20 cellular contexts compared by ENCODE assay signal in genomic region chr10:1406172-1406975, GRCh38.
"Had no signal": no experiment of that assay in that cellular context is flagged by ENCODE, and none has a peak within 500 bp of the region (broad histone marks: within the 10 kb centered on the region; RNA-seq: fewer than 3 reads in every experiment).

No MANE protein-coding gene starts in this region.

- H3K4me3 Mint-ChIP-seq: activated B cell treated with CpG ODN at 0.5 μM for 24 hours; activated T-helper 1 cell treated with anti-CD3 and anti-CD28 coated beads, Interleukin-12 subunit alpha, Interleukin-12 subunit beta, Interleukin-2, Interleukin-4 antibody, amounts not matched to agents 30 ng/mL and 10 ng/mL and 1 ng/mL, durations not matched to agents 14 hours and 24 hours and 36 hours; brain; nephron; stimulated activated naive B cell treated with anti-CD40 and anti-IgM and Interleukin-4, amounts not matched to agents 10 μg/mL and 1 μg/mL and 100 μg/mL, for 72 hours; T-helper 1 cell treated with Interleukin-12 subunit alpha and Interleukin-12 subunit beta and Interleukin-4 antibody, amounts not matched to agents 30 μg/mL and 1 μg/mL, for 36 hours; type B pancreatic cell had no signal

- H3K4me3 ChIP-seq: heart left ventricle, left ventricle myocardium inferior, testis had no signal

- H3K36me3 ChIP-seq: heart left ventricle, left ventricle myocardium inferior had no signal

- ATAC-seq: activated naive CD4-positive, alpha-beta T cell treated with anti-CD3 and anti-CD28 coated beads, Interleukin-2, amount 50 U/mL, for 72 hours; heart left ventricle; sciatic nerve; stimulated activated naive B cell treated with anti-CD40 and anti-IgM and Interleukin-4, amounts not matched to agents 10 μg/mL and 1 μg/mL and 100 μg/mL, for 72 hours had no signal

- H3K27ac Mint-ChIP-seq: activated B cell treated with CpG ODN at 0.5 μM for 24 hours; activated naive CD4-positive, alpha-beta T cell treated with anti-CD3 and anti-CD28 coated beads, Interleukin-2, amount 50 U/mL, for 72 hours; activated T-helper 1 cell treated with anti-CD3 and anti-CD28 coated beads, Interleukin-12 subunit alpha, Interleukin-12 subunit beta, Interleukin-2, Interleukin-4 antibody, amounts not matched to agents 30 ng/mL and 10 ng/mL and 1 ng/mL, durations not matched to agents 14 hours and 24 hours and 36 hours; brain; nephron; stimulated activated naive B cell treated with anti-CD40 and anti-IgM and Interleukin-4, amounts not matched to agents 10 μg/mL and 1 μg/mL and 100 μg/mL, for 72 hours; T-helper 1 cell treated with Interleukin-12 subunit alpha and Interleukin-12 subunit beta and Interleukin-4 antibody, amounts not matched to agents 30 μg/mL and 1 μg/mL, for 36 hours; type B pancreatic cell had no signal

- H3K4me1 Mint-ChIP-seq: activated B cell treated with CpG ODN at 0.5 μM for 24 hours; nephron; stimulated activated naive B cell treated with anti-CD40 and anti-IgM and Interleukin-4, amounts not matched to agents 10 μg/mL and 1 μg/mL and 100 μg/mL, for 72 hours had no signal

- H3K4me1 ChIP-seq: heart left ventricle, left ventricle myocardium inferior, testis had no signal

- DNase-seq: activated B cell treated with CpG ODN at 0.5 μM for 24 hours; activated CD4-positive, alpha-beta T cell treated with anti-CD3 and anti-CD28 coated beads for 4 hours; activated CD4-positive, alpha-beta T cell treated with anti-CD3 and anti-CD28 coated beads, Interleukin-2, amount 50 U/mL, for 48 hours; aorta; dermis blood vessel endothelial cell; effector memory CD4-positive, alpha-beta T cell; heart left ventricle; left ventricle myocardium inferior; nucleus accumbens; stimulated activated CD4-positive, alpha-beta T cell treated with anti-CD3 and anti-CD28 coated beads, Interleukin-15, amount 100 ng/mL, for 24 hours; stimulated activated naive B cell treated with anti-CD40 and anti-IgM and Interleukin-4, amounts not matched to agents 10 μg/mL and 1 μg/mL and 100 μg/mL, for 72 hours; T1000; testis had no signal

- H3K27me3 Mint-ChIP-seq: brain had no signal

- H3K27me3 ChIP-seq: testis had no signal

- H3K27ac ChIP-seq: heart left ventricle, left ventricle myocardium inferior, testis had no signal

- H3K36me3 Mint-ChIP-seq: activated naive CD4-positive, alpha-beta T cell treated with anti-CD3 and anti-CD28 coated beads, Interleukin-2, amount 50 U/mL, for 72 hours; stimulated activated naive B cell treated with anti-CD40 and anti-IgM and Interleukin-4, amounts not matched to agents 10 μg/mL and 1 μg/mL and 100 μg/mL, for 72 hours had no signal

- H3K9me3 ChIP-seq: heart left ventricle, left ventricle myocardium inferior, testis had no signal

- H3K9me3 Mint-ChIP-seq: activated B cell treated with CpG ODN at 0.5 μM for 24 hours; activated naive CD4-positive, alpha-beta T cell treated with anti-CD3 and anti-CD28 coated beads, Interleukin-2, amount 50 U/mL, for 72 hours; activated T-helper 1 cell treated with anti-CD3 and anti-CD28 coated beads, Interleukin-12 subunit alpha, Interleukin-12 subunit beta, Interleukin-2, Interleukin-4 antibody, amounts not matched to agents 30 ng/mL and 10 ng/mL and 1 ng/mL, durations not matched to agents 14 hours and 24 hours and 36 hours; stimulated activated naive B cell treated with anti-CD40 and anti-IgM and Interleukin-4, amounts not matched to agents 10 μg/mL and 1 μg/mL and 100 μg/mL, for 72 hours; T-helper 1 cell treated with Interleukin-12 subunit alpha and Interleukin-12 subunit beta and Interleukin-4 antibody, amounts not matched to agents 30 μg/mL and 1 μg/mL, for 36 hours; type B pancreatic cell had no signal
